ENCODE assay signal across 20 cellular contexts in genomic region chr10:32471232-32471631, GRCh38.
"Had no signal": no experiment of that assay in that cellular context is flagged by ENCODE, and none has a peak within 500 bp of the region (broad histone marks: within the 10 kb centered on the region; RNA-seq: fewer than 3 reads in every experiment).

No MANE protein-coding gene starts in this region.

- ATAC-seq: activated CD8-positive, alpha-beta memory T cell treated with anti-CD3 and anti-CD28 coated beads, Interleukin-2, amount 10 ng/mL, durations not matched to agents 7 days and 5 days; activated naive CD8-positive, alpha-beta T cell treated with anti-CD3 and anti-CD28 coated beads, Interleukin-2, amount 50 U/mL, for 24 hours; gastroesophageal sphincter; left ventricle myocardium superior; naive thymus-derived CD8-positive, alpha-beta T cell; stimulated activated memory B cell treated with anti-CD40 and anti-IgM and Interleukin-4, amounts not matched to agents 10 μg/mL and 1 μg/mL and 100 μg/mL, for 72 hours had no signal

- DNase-seq: activated CD4-positive, alpha-beta memory T cell treated with anti-CD3 and anti-CD28 coated beads, Interleukin-2, amount 10 ng/mL, durations not matched to agents 7 days and 5 days; activated CD4-positive, alpha-beta T cell treated with anti-CD3 and anti-CD28 coated beads for 48 hours; activated CD4-positive, CD25-positive, alpha-beta regulatory T cell; activated CD8-positive, alpha-beta memory T cell treated with anti-CD3 and anti-CD28 coated beads, Interleukin-2, amount 10 ng/mL, durations not matched to agents 7 days and 5 days; activated gamma-delta T cell; activated naive CD4-positive, alpha-beta T cell treated with anti-CD3 and anti-CD28 coated beads, Interleukin-2, amount 50 U/mL, for 16 hours; activated naive CD8-positive, alpha-beta T cell treated with anti-CD3 and anti-CD28 coated beads, Interleukin-2, amount 50 U/mL, for 24 hours; activated T-cell treated with anti-CD3 and anti-CD28 coated beads for 4 hours; cortex of kidney; endodermal cell; head of caudate nucleus; left ventricle myocardium superior; mammary epithelial cell; naive thymus-derived CD8-positive, alpha-beta T cell; retina; sigmoid colon; stimulated activated CD4-positive, alpha-beta T cell treated with anti-CD3 and anti-CD28 coated beads, Interleukin-15, amount 100 ng/mL, for 24 hours; stomach had no signal
